Comparison of ENCODE assay signal across 8 cellular contexts in the genomic region with DNA sequence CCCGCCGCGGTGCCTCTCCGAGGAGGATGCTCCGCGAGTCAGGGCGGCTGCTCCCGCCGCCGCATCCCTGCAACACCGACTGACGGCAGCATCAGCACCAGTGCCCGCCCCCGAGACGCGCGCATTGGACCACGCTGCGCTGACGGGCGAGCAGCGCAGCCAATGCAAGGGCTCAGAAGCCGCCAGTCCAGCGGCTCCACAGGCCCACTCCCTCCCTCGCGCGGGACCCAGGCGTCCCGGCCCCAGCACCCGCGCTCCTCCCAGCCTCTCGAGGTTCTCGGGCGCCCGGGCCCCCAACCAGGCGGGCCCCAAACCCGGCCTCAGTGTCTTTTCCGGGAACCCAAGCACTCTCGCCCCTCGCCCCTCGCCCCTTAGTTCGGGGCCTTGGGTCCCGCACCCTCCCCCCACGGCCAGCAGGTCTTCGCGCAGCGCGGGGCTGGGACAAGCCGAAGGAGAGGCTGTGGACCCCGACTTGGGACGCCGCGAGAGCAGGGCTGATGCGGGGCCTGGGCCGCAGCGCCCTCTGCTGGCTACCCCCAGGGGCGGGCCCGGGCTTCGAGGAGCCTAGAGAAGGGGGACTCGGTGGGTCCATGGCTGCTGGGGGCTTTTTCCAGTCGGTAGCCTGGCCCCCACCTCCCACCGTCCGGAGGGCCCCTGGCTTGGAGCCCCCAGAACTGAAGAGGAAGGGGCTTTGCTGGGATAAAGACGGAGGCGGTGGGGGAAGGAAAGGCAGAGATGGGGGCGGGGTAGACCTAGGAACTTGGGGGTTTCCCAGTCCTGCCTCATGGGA. TPM values are rescaled to one million over a fixed set of nuclear protein-coding genes. Genes with fewer than 3 reads are reported as not detected.
DNase-seq lines count a peak whose midpoint lies in the region; ATAC-seq and TF ChIP-seq lines count a peak whose summit lies in the region.

A gene (minus strand): TSS at position 81 of the 790 bp plus-strand sequence. CDS start 9,498 bp downstream, outside the sequence.

- no peaks in the 10 kb centered on the region for H3K9me3 Mint-ChIP-seq in T-cell

- DNase-seq in ELF-1 (ENCODE audit: low read depth, low spot score), result peak; percentile 88
- peak; percentile 85 for DNase-seq in NB4 (ENCODE audit: low read depth)
- DNase-seq in T-cell, result peak; percentile 64 to 84 (median 77)
- DNase-seq in amniotic stem cell (lab: John Stamatoyannopoulos, UW), result peak; percentile 63
- peak; percentile 92 for DNase-seq in left ventricle myocardium superior
- DNase-seq in psoas muscle, result peak; percentile 87 to 92

- H3K9me3 ChIP-seq in HEK293 (ENCODE audit: control insufficient read depth, insufficient read depth, low read depth, low read length), result no peaks in the 10 kb centered on the region
- no peaks in the 10 kb centered on the region for H3K9me3 ChIP-seq in psoas muscle

- H3K4me1 ChIP-seq in HEK293 (ENCODE audit: control insufficient read depth, insufficient read depth, low read length) (no peaks in the 10 kb centered on the region), psoas muscle (peaks cover 5% of the 10 kb centered on the region), urinary bladder (ENCODE audit: insufficient read depth) (no peaks in the 10 kb centered on the region)

- no peak for TF ChIP-seq POLR2A in NB4 (IDR thresholded peaks at IDR 0.05; ENCODE audit: extremely low read depth, insufficient read length)

- peak within 1 kb of the TSS; percentile 52 to 71 (median 56) for H3K4me3 Mint-ChIP-seq in T-cell

- POLR2A ChIA-PET in HEK293 (lab: Yijun Ruan, JAX) (interaction anchor here (0.6 kb wide), 2 partner anchors 34 to 55 kb away, joined by 4 to 7 read pairs; no protein-coding TSS in a partner anchor), T-cell (lab: Charles Lee) (interaction anchor here in 1 of 2 donors (0.6 kb wide), 1 partner anchor 23 kb away, joined by 7 read pairs; no protein-coding TSS in a partner anchor)

- ATAC-seq in T-cell (replicated peaks in 1 of 4) (peak; percentile 94 to 95 (median 94)), left ventricle myocardium superior (peak; percentile 99), psoas muscle (peak; percentile 95 to 99 (median 97))

- peaks cover 20 to 38% of the 10 kb centered on the region in 2 donors for H3K27me3 Mint-ChIP-seq in T-cell

- intact Hi-C loops in left ventricle myocardium superior (cut with micrococcal nuclease) (no loop called here), psoas muscle (cut with DNase I) (loop anchor here (2.0 to 10.0 kb wide), 4 partner anchors 36 to 279 kb away; no protein-coding TSS in a partner anchor)

- TF ChIP-seq CTCF in HEK293 (tag by site-specific recombination; IDR thresholded peaks at IDR 0.05) (peak; percentile 91), NB4 (IDR thresholded peaks at IDR 0.05; ENCODE audit: low read depth, low read length) (peak; percentile 92), psoas muscle (IDR thresholded peaks at IDR 0.05) (peak; percentile 90)

- H3K4me3 ChIP-seq in HEK293 (ENCODE audit: low read depth, low read length), result peak within 1 kb of the TSS; percentile 54
- H3K4me3 ChIP-seq in NB4 (ENCODE audit: low read depth, low read length), result no peak within 1 kb of the TSS
- peak within 1 kb of the TSS; percentile 83 for H3K4me3 ChIP-seq in psoas muscle
- peak within 1 kb of the TSS; percentile 71 for H3K4me3 ChIP-seq in urinary bladder (ENCODE audit: low read depth, low read length)

- CTCF ChIA-PET in HEK293 (lab: Yijun Ruan, JAX) (interaction anchor here (1.0 to 2.3 kb wide), 2 partner anchors 34 to 35 kb away, joined by 4 to 16 read pairs; no protein-coding TSS in a partner anchor), T-cell (lab: Charles Lee) (interaction anchor here in 1 of 2 donors (0.6 kb wide), 2 partner anchors 13 to 888 kb away, joined by 3 to 5 read pairs; no protein-coding TSS in a partner anchor)

- H3K36me3 Mint-ChIP-seq in T-cell, result peaks cover 12% of the 10 kb centered on the region

- H3K27ac Mint-ChIP-seq in T-cell, result peak within 1 kb of the TSS; percentile 30 to 46

- peaks cover 0 to 12% (median 10%) of the 10 kb centered on the region in 3 donors for H3K27me3 ChIP-seq in psoas muscle (ENCODE audit: insufficient read depth in 3 of 3, low read length in 2 of 3)

- no peaks in the 10 kb centered on the region for H3K36me3 ChIP-seq in HEK293 (ENCODE audit: control insufficient read depth in 2 of 2, insufficient read depth in 1 of 2, low read length in 2 of 2)
- no peaks in the 10 kb centered on the region for H3K36me3 ChIP-seq in psoas muscle (ENCODE audit: insufficient read depth in 1 of 2, low read depth in 1 of 2)
- H3K36me3 ChIP-seq in urinary bladder (ENCODE audit: insufficient read depth), result no peaks in the 10 kb centered on the region

- H3K4me1 Mint-ChIP-seq in T-cell, result peaks cover 16 to 22% (median 16%) of the 10 kb centered on the region in 3 donors

- 2 to 3% (median 3%) methylated on average over 55 to 66 of the region's 66 CpGs for WGBS in psoas muscle, 3 donors
- WGBS in urinary bladder, result 3% methylated on average over 66 of the region's 66 CpGs

- H3K27ac ChIP-seq in HEK293 (ENCODE audit: extremely low read depth, low read depth, low read length) (no peak within 1 kb of the TSS; the same call in 1 of the 2 replicates), psoas muscle (no peak within 1 kb of the TSS), urinary bladder (ENCODE audit: low read depth) (no peak within 1 kb of the TSS)

TF ChIP-seq in HEK293, 187 proteins besides CTCF, POLR2A, EP300 and RAD21 (continues in another document):
- TF ChIP-seq ZNF561 (tag by site-specific recombination; IDR thresholded peaks at IDR 0.05; ENCODE audit: borderline replicate concordance) (no peak), ZBTB7A (tag by site-specific recombination; IDR thresholded peaks at IDR 0.05; ENCODE audit: low read depth) (peak; percentile 68), KLF1 (tag by site-specific recombination; IDR thresholded peaks at IDR 0.05) (peak; percentile 44), ZNF600 (tag by site-specific recombination; IDR thresholded peaks at IDR 0.05) (no peak), MZF1 (tag by site-specific recombination; IDR thresholded peaks at IDR 0.05; ENCODE audit: borderline replicate concordance) (no peak), ZNF785 (tag by site-specific recombination; IDR thresholded peaks at IDR 0.05) (no peak), ZNF701 (tag by site-specific recombination; IDR thresholded peaks at IDR 0.05) (no peak), SALL2 (tag by site-specific recombination; IDR thresholded peaks at IDR 0.05; ENCODE audit: borderline replicate concordance) (no peak), ZNF558 (tag by site-specific recombination; IDR thresholded peaks at IDR 0.05) (no peak), TRIM28 (IDR thresholded peaks at IDR 0.05; ENCODE audit: borderline replicate concordance, low read length) (no peak), ZNF133 (tag by site-specific recombination; IDR thresholded peaks at IDR 0.05) (no peak), ZNF596 (tag by site-specific recombination; IDR thresholded peaks at IDR 0.05) (no peak), ZNF585B (tag by site-specific recombination; IDR thresholded peaks at IDR 0.05) (no peak), ZNF366 (tag by site-specific recombination; conservative IDR thresholded peaks at IDR 0.05) (no peak), ZNF510 (tag by site-specific recombination; IDR thresholded peaks at IDR 0.05; ENCODE audit: insufficient replicate concordance) (no peak), ZNF324 (tag by site-specific recombination; IDR thresholded peaks at IDR 0.05) (peak; percentile 50; the same call in 1 of the 2 replicates), ZNF629 (tag by site-specific recombination; IDR thresholded peaks at IDR 0.05) (no peak)
- TF ChIP-seq, protein P1, sequence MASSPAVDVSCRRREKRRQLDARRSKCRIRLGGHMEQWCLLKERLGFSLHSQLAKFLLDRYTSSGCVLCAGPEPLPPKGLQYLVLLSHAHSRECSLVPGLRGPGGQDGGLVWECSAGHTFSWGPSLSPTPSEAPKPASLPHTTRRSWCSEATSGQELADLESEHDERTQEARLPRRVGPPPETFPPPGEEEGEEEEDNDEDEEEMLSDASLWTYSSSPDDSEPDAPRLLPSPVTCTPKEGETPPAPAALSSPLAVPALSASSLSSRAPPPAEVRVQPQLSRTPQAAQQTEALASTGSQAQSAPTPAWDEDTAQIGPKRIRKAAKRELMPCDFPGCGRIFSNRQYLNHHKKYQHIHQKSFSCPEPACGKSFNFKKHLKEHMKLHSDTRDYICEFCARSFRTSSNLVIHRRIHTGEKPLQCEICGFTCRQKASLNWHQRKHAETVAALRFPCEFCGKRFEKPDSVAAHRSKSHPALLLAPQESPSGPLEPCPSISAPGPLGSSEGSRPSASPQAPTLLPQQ (tag by site-specific recombination; IDR thresholded peaks at IDR 0.05), result peak; percentile 97
- TF ChIP-seq, protein P2, sequence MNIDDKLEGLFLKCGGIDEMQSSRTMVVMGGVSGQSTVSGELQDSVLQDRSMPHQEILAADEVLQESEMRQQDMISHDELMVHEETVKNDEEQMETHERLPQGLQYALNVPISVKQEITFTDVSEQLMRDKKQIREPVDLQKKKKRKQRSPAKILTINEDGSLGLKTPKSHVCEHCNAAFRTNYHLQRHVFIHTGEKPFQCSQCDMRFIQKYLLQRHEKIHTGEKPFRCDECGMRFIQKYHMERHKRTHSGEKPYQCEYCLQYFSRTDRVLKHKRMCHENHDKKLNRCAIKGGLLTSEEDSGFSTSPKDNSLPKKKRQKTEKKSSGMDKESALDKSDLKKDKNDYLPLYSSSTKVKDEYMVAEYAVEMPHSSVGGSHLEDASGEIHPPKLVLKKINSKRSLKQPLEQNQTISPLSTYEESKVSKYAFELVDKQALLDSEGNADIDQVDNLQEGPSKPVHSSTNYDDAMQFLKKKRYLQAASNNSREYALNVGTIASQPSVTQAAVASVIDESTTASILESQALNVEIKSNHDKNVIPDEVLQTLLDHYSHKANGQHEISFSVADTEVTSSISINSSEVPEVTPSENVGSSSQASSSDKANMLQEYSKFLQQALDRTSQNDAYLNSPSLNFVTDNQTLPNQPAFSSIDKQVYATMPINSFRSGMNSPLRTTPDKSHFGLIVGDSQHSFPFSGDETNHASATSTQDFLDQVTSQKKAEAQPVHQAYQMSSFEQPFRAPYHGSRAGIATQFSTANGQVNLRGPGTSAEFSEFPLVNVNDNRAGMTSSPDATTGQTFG (tag by site-specific recombination; IDR thresholded peaks at IDR 0.05; ENCODE audit: borderline replicate concordance), result no peak

RNA-seq across cellular contexts. Expression of the gene that starts here (rescaled TPM):
- under 1 TPM in 3 of 5 donors, not detected in 2; 0.43 to 0.70 (median 0.47) TPM for total RNA-seq in T-cell
- total RNA-seq in left ventricle myocardium superior, result 0.97 TPM
- 1 to 10 TPM; 1.4 to 5.2 (median 3.5) TPM for total RNA-seq in psoas muscle
- 1 to 10 TPM in 1 of 3 donors, under 1 TPM in 2; 0.44 to 1.9 (median 0.60) TPM for polyA plus RNA-seq in psoas muscle
- 11.5 TPM for total RNA-seq in urinary bladder
- 30.5 TPM for polyA plus RNA-seq in urinary bladder

Comparison
In these comparisons a context has a peak if more than half of its experiments do, and no peak if none do; other contexts are left out.
1. RNA of the gene that starts here (polyA plus RNA-seq): 30.5 TPM in urinary bladder (single experiment); 0.44 to 1.9 TPM in psoas muscle; every median in the first group is over 10 times any median in the second.
2. Peak in DNase-seq and ATAC-seq in T-cell; RNA of the gene not detected or under 1 TPM.
3. Peak in DNase-seq and ATAC-seq in left ventricle myocardium superior; RNA of the gene not detected or under 1 TPM.
4. Peak in every context shown above with its lines, with median percentiles within 50 percentile points of each other: DNase-seq, CTCF ChIP-seq and ATAC-seq.